In the genomic region with DNA sequence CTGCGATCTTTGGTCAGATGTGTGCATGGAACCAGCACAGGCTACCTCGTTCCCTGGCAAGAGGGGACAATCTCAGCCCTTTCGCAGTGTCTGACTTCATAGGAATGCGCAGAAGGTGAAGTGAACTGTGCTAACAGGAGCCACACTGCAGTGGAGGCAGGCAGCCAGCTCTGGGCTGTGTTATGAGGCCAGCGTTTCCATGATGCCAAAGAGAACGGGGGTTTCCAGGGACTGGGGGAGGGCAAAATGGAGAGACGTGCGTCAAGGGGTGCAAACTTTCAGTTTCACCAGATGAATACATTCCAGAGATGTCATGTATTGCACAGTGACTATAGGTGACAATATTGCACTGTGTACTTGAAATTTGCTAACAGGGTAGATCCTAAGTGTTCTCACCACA, we compare ENCODE assay signal across 12 cellular contexts. TPM values are rescaled to one million over a fixed set of nuclear protein-coding genes. Genes with fewer than 3 reads are reported as not detected.
A peak's percentile ranks its signal among the peaks of the same experiment; 100 is the strongest.
DNase-seq lines count a peak whose midpoint lies in the region; ATAC-seq lines count a peak whose summit lies in the region.
"Had no signal": no experiment of that assay in that cellular context is flagged by ENCODE, and none has a peak within 500 bp of the region (broad histone marks: within the 10 kb centered on the region; RNA-seq: fewer than 3 reads in every experiment).

No MANE protein-coding gene starts in this region.

- H3K27ac Mint-ChIP-seq in activated naive CD4-positive, alpha-beta T cell treated with anti-CD3 and anti-CD28 coated beads for 36 hours, result no peak overlapping the region
- H3K27ac Mint-ChIP-seq: nephron had no signal

- peaks cover 9% of the 10 kb centered on the region for H3K4me1 Mint-ChIP-seq in activated naive CD4-positive, alpha-beta T cell treated with anti-CD3 and anti-CD28 coated beads for 36 hours (ENCODE audit: low read depth)
- H3K4me1 Mint-ChIP-seq: nephron had no signal

- CTCF ChIA-PET in activated naive CD4-positive, alpha-beta T cell treated with anti-CD3 and anti-CD28 coated beads for 36 hours (lab: Charles Lee), result interaction anchor here (0.6 to 12.6 kb wide), 10 partner anchors 9 to 126 kb away, joined by 3 to 241 read pairs (median 4); no protein-coding TSS in a partner anchor

- H3K9me3 Mint-ChIP-seq in activated naive CD4-positive, alpha-beta T cell treated with anti-CD3 and anti-CD28 coated beads for 36 hours, result no peaks in the 10 kb centered on the region

- intact Hi-C loops in activated naive CD4-positive, alpha-beta T cell treated with anti-CD3 and anti-CD28 coated beads for 36 hours (cut with micrococcal nuclease), result loop anchor here (1.0 to 5.0 kb wide), 5 partner anchors 14 to 1180 kb away; no protein-coding TSS in a partner anchor

- H3K4me3 Mint-ChIP-seq in activated naive CD4-positive, alpha-beta T cell treated with anti-CD3 and anti-CD28 coated beads for 36 hours, result no peak overlapping the region
- H3K4me3 Mint-ChIP-seq: nephron had no signal

- H3K36me3 Mint-ChIP-seq in activated naive CD4-positive, alpha-beta T cell treated with anti-CD3 and anti-CD28 coated beads for 36 hours (ENCODE audit: low read depth), result no peaks in the 10 kb centered on the region

- DNase-seq in activated CD4-positive, alpha-beta T cell treated with anti-CD3 and anti-CD28 coated beads for 24 hours (ENCODE audit: low read depth in 2 of 2), result peak; percentile 27 to 48
- DNase-seq in activated CD4-positive, alpha-beta T cell treated with anti-CD3 and anti-CD28 coated beads for 1 hour, result no peak
- DNase-seq in activated naive CD4-positive, alpha-beta T cell treated with anti-CD3 and anti-CD28 coated beads for 36 hours, result peak; percentile 79
- peak; percentile 15 for DNase-seq in stimulated activated CD8-positive, alpha-beta memory T cell treated with anti-CD3 and anti-CD28 coated beads, Interleukin-7, amount 100 ng/mL, for 24 hours (ENCODE audit: low read depth)
- no peak for DNase-seq in SIG-M5 treated with dmso at 0.1 percent for 504 hours (lab: John Stamatoyannopoulos, UW; ENCODE audit: unreplicated experiment)
- no peak for DNase-seq in germinal center (ENCODE audit: low spot score)
- DNase-seq in GF-D8 (lab: John Stamatoyannopoulos, UW), result no peak
- DNase-seq: effector CD4-positive, alpha-beta T cell; NCI-H2107 had no signal

- H3K27me3 Mint-ChIP-seq in activated naive CD4-positive, alpha-beta T cell treated with anti-CD3 and anti-CD28 coated beads for 36 hours (ENCODE audit: low read depth), result no peaks in the 10 kb centered on the region

- ATAC-seq in HG03439 (IDR thresholded peaks at IDR 0.05; ENCODE audit: unreplicated experiment), result peak; percentile 73

RNA-seq across cellular contexts. Expression of gene CLDN34, which starts 30.4 kb away (rescaled TPM):
- total RNA-seq in activated naive CD4-positive, alpha-beta T cell treated with anti-CD3 and anti-CD28 coated beads for 36 hours, result not detected
- total RNA-seq: SK-MEL-5 had no signal

Comparison
In these comparisons a context has a peak if more than half of its experiments do, and no peak if none do; other contexts are left out.
1. DNase-seq: peak in activated CD4-positive, alpha-beta T cell treated with anti-CD3 and anti-CD28 coated beads for 24 hours (2 of 2), activated naive CD4-positive, alpha-beta T cell treated with anti-CD3 and anti-CD28 coated beads for 36 hours (single experiment) and stimulated activated CD8-positive, alpha-beta memory T cell treated with anti-CD3 and anti-CD28 coated beads, Interleukin-7, amount 100 ng/mL, for 24 hours (single experiment); none in activated CD4-positive, alpha-beta T cell treated with anti-CD3 and anti-CD28 coated beads for 1 hour (single experiment), SIG-M5 treated with dmso at 0.1 percent for 504 hours (single experiment), germinal center (single experiment) and GF-D8 (single experiment).